In the genomic region with DNA sequence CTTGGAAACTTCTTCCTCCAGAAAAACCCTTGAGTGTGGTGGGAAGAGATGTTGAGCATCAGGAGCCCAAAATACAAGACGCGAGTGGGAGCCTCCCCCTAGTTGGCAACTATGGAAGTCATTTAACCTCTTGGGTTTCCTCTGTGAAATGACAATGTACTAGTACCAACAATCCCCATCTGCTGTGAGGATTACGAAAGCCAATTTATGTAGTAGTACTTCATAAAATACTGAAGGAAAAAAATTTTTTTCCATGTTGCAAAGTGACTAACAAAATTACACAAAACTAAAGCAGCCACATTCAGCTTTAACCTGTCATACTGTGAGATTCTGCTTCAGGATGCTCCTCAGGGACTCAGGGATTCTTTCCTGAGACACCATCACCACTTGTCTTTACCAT, we compare ENCODE assay signal across 8 cellular contexts. TPM values are rescaled to one million over a fixed set of nuclear protein-coding genes. Genes with fewer than 3 reads are reported as not detected.
DNase-seq lines count a peak whose midpoint lies in the region; ATAC-seq and TF ChIP-seq lines count a peak whose summit lies in the region.

No MANE protein-coding gene starts in this region.

- H3K9me3 Mint-ChIP-seq in CD14-positive monocyte: no peaks in the 10 kb centered on the region
- no peaks in the 10 kb centered on the region for H3K9me3 Mint-ChIP-seq in WTC11

- ATAC-seq in WTC11: no peak
- ATAC-seq in gastrocnemius medialis: peak; percentile 17 to 39
- no peak for ATAC-seq in HG03469 (IDR thresholded peaks at IDR 0.05; ENCODE audit: unreplicated experiment)

- H3K9me3 ChIP-seq in HUES48 (ENCODE audit: control insufficient read depth, insufficient read depth, low read length): no peaks in the 10 kb centered on the region
- no peaks in the 10 kb centered on the region for H3K9me3 ChIP-seq in gastrocnemius medialis

- in situ Hi-C loops in gastrocnemius medialis (cut with MboI; ENCODE audit: low sequenced_read_pairs in 4 of 4): no loop called here

- H3K27ac Mint-ChIP-seq in CD14-positive monocyte (peak overlapping the region; percentile 46 to 84 (median 77)), WTC11 (peak overlapping the region; percentile 83)

- H3K4me3 ChIP-seq in HUES48 (ENCODE audit: low read depth, low read length): peak overlapping the region; percentile 64
- H3K4me3 ChIP-seq in gastrocnemius medialis: peak overlapping the region; percentile 82 to 100 (median 96)

- peak overlapping the region; percentile 53 for H3K9ac ChIP-seq in HUES48 (ENCODE audit: low read depth, low read length)

- peak overlapping the region; percentile 80 for H3K27ac ChIP-seq in HUES48 (ENCODE audit: low read depth, low read length)
- peak overlapping the region; percentile 83 to 97 (median 90) for H3K27ac ChIP-seq in gastrocnemius medialis

- H3K4me1 Mint-ChIP-seq in CD14-positive monocyte (peaks cover 26% of the 10 kb centered on the region), WTC11 (peaks cover 24% of the 10 kb centered on the region)

- peak overlapping the region; percentile 87 to 97 for H3K4me3 Mint-ChIP-seq in CD14-positive monocyte
- H3K4me3 Mint-ChIP-seq in WTC11: peak overlapping the region; percentile 92

- no peaks in the 10 kb centered on the region for H3K27me3 ChIP-seq in HUES48 (ENCODE audit: control insufficient read depth, insufficient read depth, low read length)
- no peaks in the 10 kb centered on the region for H3K27me3 ChIP-seq in gastrocnemius medialis

- DNase-seq in CD14-positive monocyte (ENCODE audit: low spot score) (no peak), WTC11 (ENCODE audit: low spot score) (no peak), germinal center (ENCODE audit: low spot score) (peak; percentile 16), gastrocnemius medialis (no peak), NCI-H1417 (lab: John Stamatoyannopoulos, UW) (no peak), GM19240 (ENCODE audit: insufficient read length, low spot score) (no peak)

- H3K36me3 ChIP-seq in HUES48 (ENCODE audit: control insufficient read depth, insufficient read depth, low read length): peaks cover 24% of the 10 kb centered on the region
- H3K36me3 ChIP-seq in gastrocnemius medialis: peaks cover 0 to 21% of the 10 kb centered on the region in 2 donors

- TF ChIP-seq POLR2A in gastrocnemius medialis (IDR thresholded peaks at IDR 0.05): no peak

- POLR2A ChIA-PET in WTC11 (lab: Charles Lee): interaction anchor here (0.6 to 0.9 kb wide), 2 partner anchors 37 to 932 kb away, joined by 3 to 5 read pairs; a partner anchor contains a TSS

- H3K36me3 Mint-ChIP-seq in CD14-positive monocyte (peaks cover 0 to 9% of the 10 kb centered on the region in 2 donors), WTC11 (peaks cover 21% of the 10 kb centered on the region)

- CTCF ChIA-PET in WTC11 (lab: Charles Lee): interaction anchor here (0.6 to 1.4 kb wide), 5 partner anchors 125 to 281 kb away, joined by 3 to 7 read pairs (median 3); no protein-coding TSS in a partner anchor

- H3K27me3 Mint-ChIP-seq in CD14-positive monocyte (ENCODE audit: low read depth in 3 of 3) (peaks cover 0 to 2% (median 0%) of the 10 kb centered on the region in 3 donors), WTC11 (ENCODE audit: low read depth) (no peaks in the 10 kb centered on the region)

- H3K4me1 ChIP-seq in HUES48 (ENCODE audit: control insufficient read depth, insufficient read depth, low read length): peaks cover 8% of the 10 kb centered on the region
- H3K4me1 ChIP-seq in gastrocnemius medialis: peaks cover 26 to 31% of the 10 kb centered on the region in 2 donors

- no peak for TF ChIP-seq CTCF in CD14-positive monocyte (IDR thresholded peaks at IDR 0.05)
- no peak for TF ChIP-seq CTCF in WTC11 (IDR thresholded peaks at IDR 0.05)
- TF ChIP-seq CTCF in gastrocnemius medialis (IDR thresholded peaks at IDR 0.05 in 4 of 5, conservative IDR thresholded peaks at IDR 0.05 in 1 of 5): no peak

- intact Hi-C loops in CD14-positive monocyte (cut with micrococcal nuclease) (loop anchor here (5.0 to 10.0 kb wide), 2 partner anchors 38 to 75 kb away; a partner anchor contains a TSS), gastrocnemius medialis (cut with DNase I; ENCODE audit: low total_unique reads) (loop anchor here (1.0 to 5.0 kb wide), 3 partner anchors 38 to 182 kb away; a partner anchor contains a TSS)

TF ChIP-seq in WTC11, 78 proteins besides CTCF, POLR2A, EP300 and RAD21:
- TF ChIP-seq, protein P1, sequence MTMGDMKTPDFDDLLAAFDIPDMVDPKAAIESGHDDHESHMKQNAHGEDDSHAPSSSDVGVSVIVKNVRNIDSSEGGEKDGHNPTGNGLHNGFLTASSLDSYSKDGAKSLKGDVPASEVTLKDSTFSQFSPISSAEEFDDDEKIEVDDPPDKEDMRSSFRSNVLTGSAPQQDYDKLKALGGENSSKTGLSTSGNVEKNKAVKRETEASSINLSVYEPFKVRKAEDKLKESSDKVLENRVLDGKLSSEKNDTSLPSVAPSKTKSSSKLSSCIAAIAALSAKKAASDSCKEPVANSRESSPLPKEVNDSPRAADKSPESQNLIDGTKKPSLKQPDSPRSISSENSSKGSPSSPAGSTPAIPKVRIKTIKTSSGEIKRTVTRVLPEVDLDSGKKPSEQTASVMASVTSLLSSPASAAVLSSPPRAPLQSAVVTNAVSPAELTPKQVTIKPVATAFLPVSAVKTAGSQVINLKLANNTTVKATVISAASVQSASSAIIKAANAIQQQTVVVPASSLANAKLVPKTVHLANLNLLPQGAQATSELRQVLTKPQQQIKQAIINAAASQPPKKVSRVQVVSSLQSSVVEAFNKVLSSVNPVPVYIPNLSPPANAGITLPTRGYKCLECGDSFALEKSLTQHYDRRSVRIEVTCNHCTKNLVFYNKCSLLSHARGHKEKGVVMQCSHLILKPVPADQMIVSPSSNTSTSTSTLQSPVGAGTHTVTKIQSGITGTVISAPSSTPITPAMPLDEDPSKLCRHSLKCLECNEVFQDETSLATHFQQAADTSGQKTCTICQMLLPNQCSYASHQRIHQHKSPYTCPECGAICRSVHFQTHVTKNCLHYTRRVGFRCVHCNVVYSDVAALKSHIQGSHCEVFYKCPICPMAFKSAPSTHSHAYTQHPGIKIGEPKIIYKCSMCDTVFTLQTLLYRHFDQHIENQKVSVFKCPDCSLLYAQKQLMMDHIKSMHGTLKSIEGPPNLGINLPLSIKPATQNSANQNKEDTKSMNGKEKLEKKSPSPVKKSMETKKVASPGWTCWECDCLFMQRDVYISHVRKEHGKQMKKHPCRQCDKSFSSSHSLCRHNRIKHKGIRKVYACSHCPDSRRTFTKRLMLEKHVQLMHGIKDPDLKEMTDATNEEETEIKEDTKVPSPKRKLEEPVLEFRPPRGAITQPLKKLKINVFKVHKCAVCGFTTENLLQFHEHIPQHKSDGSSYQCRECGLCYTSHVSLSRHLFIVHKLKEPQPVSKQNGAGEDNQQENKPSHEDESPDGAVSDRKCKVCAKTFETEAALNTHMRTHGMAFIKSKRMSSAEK (CRISPR knock-in tag; IDR thresholded peaks at IDR 0.05; ENCODE audit: borderline replicate concordance): 0 out of 2 replicates have a peak, but pooled peaks have one; percentile 3
- TF ChIP-seq, protein P2, sequence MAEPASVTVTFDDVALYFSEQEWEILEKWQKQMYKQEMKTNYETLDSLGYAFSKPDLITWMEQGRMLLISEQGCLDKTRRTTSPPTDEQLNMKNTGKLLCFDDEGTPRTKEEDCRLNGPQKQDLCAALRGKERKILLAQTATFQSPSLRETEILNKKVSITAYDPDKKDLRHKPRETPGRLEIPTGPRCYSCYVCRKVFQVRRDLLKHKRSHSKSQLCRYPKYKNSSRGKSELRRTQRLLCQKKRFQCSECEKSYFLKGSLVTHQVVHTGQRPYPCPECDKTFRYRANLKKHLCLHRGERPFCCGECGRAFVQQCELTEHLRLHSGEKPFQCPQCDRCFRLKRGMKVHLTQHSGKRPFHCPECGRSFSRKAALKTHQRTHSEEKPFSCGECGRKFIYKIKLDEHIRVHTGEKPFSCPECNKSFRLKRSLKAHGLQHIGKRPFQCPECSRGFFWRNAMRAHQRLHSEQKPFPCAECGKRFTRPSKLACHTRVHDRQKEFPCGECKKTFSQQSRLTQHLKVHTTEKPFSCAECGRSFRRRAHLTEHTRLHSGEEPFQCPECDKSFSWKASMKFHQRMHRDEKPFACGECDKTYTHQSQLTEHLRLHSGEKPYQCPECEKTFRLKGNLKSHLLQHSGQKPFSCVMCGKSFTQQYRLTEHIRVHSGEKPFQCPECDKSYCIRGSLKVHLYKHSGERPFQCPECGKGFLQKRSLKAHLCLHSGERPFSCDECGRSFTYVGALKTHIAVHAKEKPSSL (CRISPR knock-in tag; conservative IDR thresholded peaks at IDR 0.05): no peak

RNA-seq across cellular contexts. Expression of a gene that starts 0.6 kb away (rescaled TPM):
- polyA plus RNA-seq in CD14-positive monocyte: 10 to 100 TPM in 1 of 2 donors, 1 to 10 TPM in 1; 8.8 to 10.6 TPM
- total RNA-seq in WTC11 (2021) (22.0 to 29.6 TPM (median 25.2 TPM) in 3 replicates), gastrocnemius medialis (10 to 100 TPM in 1 of 4 donors, 1 to 10 TPM in 3; 2.6 to 12.2 (median 3.8) TPM)

RNA-seq across cellular contexts. Expression of a gene that starts 36.7 kb away (rescaled TPM):
- polyA plus RNA-seq in CD14-positive monocyte: 10 to 100 TPM; 67.2 to 81.3 TPM
- total RNA-seq in WTC11 (2021) (289 to 303 TPM (median 291 TPM) in 3 replicates), gastrocnemius medialis (100 to 1,000 TPM; 122 to 265 (median 197) TPM)

RNA-seq across cellular contexts. Expression of a gene that starts 37.2 kb away (rescaled TPM):
- polyA plus RNA-seq in CD14-positive monocyte: 1 to 10 TPM; 3.6 to 7.3 TPM
- total RNA-seq in WTC11 (2021) (25.9 to 28.2 TPM (median 27.5 TPM) in 3 replicates), gastrocnemius medialis (10 to 100 TPM in 1 of 4 donors, 1 to 10 TPM in 3; 3.6 to 12.4 (median 7.4) TPM)

RNA-seq across cellular contexts. Expression of a gene that starts 42.2 kb away (rescaled TPM):
- not detected for polyA plus RNA-seq in CD14-positive monocyte
- total RNA-seq in WTC11 (2021) (not detected in 3 replicates), gastrocnemius medialis (not detected)

Comparison
In these comparisons a context has a peak if more than half of its experiments do, and no peak if none do; other contexts are left out.
1. ATAC-seq: peak in gastrocnemius medialis (2 of 2); none in WTC11 (single experiment) and HG03469 (single experiment).